ENCODE assay signal across 8 cellular contexts in genomic region chr2:231393149-231394131, GRCh38. TPM values are rescaled to one million over a fixed set of nuclear protein-coding genes. Genes with fewer than 3 reads are reported as not detected.
A peak's percentile ranks its signal among the peaks of the same experiment; 100 is the strongest.
DNase-seq lines count a peak whose midpoint lies in the region; ATAC-seq and TF ChIP-seq lines count a peak whose summit lies in the region.

No MANE protein-coding gene starts in this region.

- H3K9me3 Mint-ChIP-seq in HFFc6 (no peaks in the 10 kb centered on the region), WTC11 (no peaks in the 10 kb centered on the region)

- H3K79me1 ChIP-seq in mesendoderm (ENCODE audit: low read length), result peaks cover 3% of the 10 kb centered on the region

- no peak overlapping the region for H4K5ac ChIP-seq in mesendoderm (ENCODE audit: low read length)

- H3K36me3 ChIP-seq in mesendoderm (ENCODE audit: control insufficient read depth, insufficient read depth, low read length), result peaks cover 4% of the 10 kb centered on the region

- no peak overlapping the region for H3K4me2 ChIP-seq in mesendoderm (ENCODE audit: low read length)

- H3K4me3 Mint-ChIP-seq in HFFc6 (no peak overlapping the region), WTC11 (no peak overlapping the region)

- CTCF ChIA-PET in WTC11 (lab: Charles Lee), result interaction anchor here (0.7 to 3.8 kb wide), 29 partner anchors 10 to 406 kb away, joined by 3 to 35 read pairs (median 4); partner anchors contain the start of gene NCL

- H2BK15ac ChIP-seq in mesendoderm (replicated peaks; ENCODE audit: low read depth), result no peak overlapping the region

- peaks cover 8% of the 10 kb centered on the region for H3K4me1 ChIP-seq in mesendoderm (ENCODE audit: control insufficient read depth, low read depth, low read length)

- H3K27me3 ChIP-seq in mesendoderm (ENCODE audit: insufficient read depth, low read length, poor library complexity), result no peaks in the 10 kb centered on the region

- H3K23ac ChIP-seq in mesendoderm (ENCODE audit: low read length), result no peak overlapping the region

- H3K4me3 ChIP-seq in mesendoderm (ENCODE audit: low read length), result no peak overlapping the region

- ATAC-seq in WTC11, result peak; percentile 59

- peaks cover 26% of the 10 kb centered on the region for H3K79me2 ChIP-seq in mesendoderm (ENCODE audit: control insufficient read depth, insufficient read depth, low read length)

- H3K36me3 Mint-ChIP-seq in HFFc6 (ENCODE audit: low read depth) (no peaks in the 10 kb centered on the region), WTC11 (peaks cover 12% of the 10 kb centered on the region)

- no peak overlapping the region for H3K18ac ChIP-seq in mesendoderm (ENCODE audit: low read length)

- H4K8ac ChIP-seq in mesendoderm (ENCODE audit: low read depth, low read length), result no peak overlapping the region

- no peak overlapping the region for H3K27ac Mint-ChIP-seq in HFFc6
- peak overlapping the region; percentile 79 for H3K27ac Mint-ChIP-seq in WTC11

- H3K56ac ChIP-seq in mesendoderm (ENCODE audit: low read length), result peak overlapping the region; percentile 67

- POLR2A ChIA-PET in WTC11 (lab: Charles Lee), result no interaction called here

- peak; percentile 50 for TF ChIP-seq CTCF in HFFc6 (IDR thresholded peaks at IDR 0.05)
- TF ChIP-seq CTCF in WTC11 (IDR thresholded peaks at IDR 0.05), result no peak

- peak overlapping the region; percentile 83 for H2AK5ac ChIP-seq in mesendoderm (ENCODE audit: low read length)

- H3K4me1 Mint-ChIP-seq in HFFc6 (ENCODE audit: low read depth) (peaks cover under 1% of the 10 kb centered on the region; the same call in 1 of the 2 replicates), WTC11 (peaks cover 64% of the 10 kb centered on the region)

- no peak overlapping the region for H3K4ac ChIP-seq in mesendoderm (ENCODE audit: low read depth, low read length)

- H2BK5ac ChIP-seq in mesendoderm (ENCODE audit: low read length), result no peak overlapping the region

- no CpG with 5 or more reads among the region's 17 CpGs for WGBS in mesendoderm (ENCODE audit: extremely low coverage, insufficient coverage, low lambda C conversion rate)

- DNase-seq in NCI-H82 (lab: John Stamatoyannopoulos, UW), result peak; percentile 40
- DNase-seq in NCI-H82 treated with DMSO at 0.1 percent for 48 hours (lab: John Stamatoyannopoulos, UW; ENCODE audit: unreplicated experiment), result no peak
- no peak for DNase-seq in HFFc6
- DNase-seq in WTC11 (ENCODE audit: low spot score), result peak; percentile 72
- peak; percentile 74 for DNase-seq in mesendoderm
- no peak for DNase-seq in medulla oblongata (ENCODE audit: extremely low spot score)
- no peak for DNase-seq in NCI-H2196 (lab: John Stamatoyannopoulos, UW; ENCODE audit: unreplicated experiment)
- DNase-seq in OCI-M1 (lab: John Stamatoyannopoulos, UW), result no peak

- H3K9ac ChIP-seq in mesendoderm (ENCODE audit: low read length), result peak overlapping the region; percentile 29

- no peak overlapping the region for H2BK120ac ChIP-seq in mesendoderm (ENCODE audit: low read depth, low read length)

- no peak overlapping the region for H3K27ac ChIP-seq in mesendoderm (ENCODE audit: low read depth, low read length)

- H3K27me3 Mint-ChIP-seq in HFFc6 (ENCODE audit: insufficient read depth) (peaks cover 16% of the 10 kb centered on the region), WTC11 (ENCODE audit: low read depth) (no peaks in the 10 kb centered on the region)

TF ChIP-seq in WTC11, 78 proteins besides CTCF, POLR2A, EP300 and RAD21:
- TF ChIP-seq USF2 (CRISPR knock-in tag; IDR thresholded peaks at IDR 0.05), result 0 out of 2 replicates have a peak, but pooled peaks have one; percentile 3
- 0 out of 2 replicates have a peak, but pooled peaks have one; percentile 48 for TF ChIP-seq FOXK1 (CRISPR knock-in tag; IDR thresholded peaks at IDR 0.05)
- 0 out of 2 replicates have a peak, but pooled peaks have one; percentile 72 for TF ChIP-seq ETV6 (CRISPR knock-in tag; IDR thresholded peaks at IDR 0.05)
- TF ChIP-seq MAX (CRISPR knock-in tag; IDR thresholded peaks at IDR 0.05), result no peak; the same call in 1 of the 2 replicates
- TF ChIP-seq FOXP1 (CRISPR knock-in tag; IDR thresholded peaks at IDR 0.05; ENCODE audit: borderline replicate concordance), result 0 out of 2 replicates have a peak, but pooled peaks have one; percentile 11
- TF ChIP-seq RELA (CRISPR knock-in tag; IDR thresholded peaks at IDR 0.05; ENCODE audit: borderline replicate concordance), result no peak
- 0 out of 2 replicates have a peak, but pooled peaks have one; percentile 42 for TF ChIP-seq ESRRA (CRISPR knock-in tag; IDR thresholded peaks at IDR 0.05; ENCODE audit: borderline replicate concordance)
- TF ChIP-seq ZNF121 (CRISPR knock-in tag; IDR thresholded peaks at IDR 0.05), result peak; percentile 31; the same call in 1 of the 2 replicates

RNA-seq across cellular contexts. Expression of gene B3GNT7, which starts 2.1 kb away (rescaled TPM):
- total RNA-seq in HFFc6 (2021; fragmentation: NEBNext Ultra II Directional; extraction: Animal tissue kit (Norgen Biotek cat#: 25700)), result under 1 TPM in 5 of 6 experiments, not detected in 1; 0.09 to 0.15 (median 0.11) TPM
- total RNA-seq in WTC11 (2021), result 151 to 197 TPM (median 194 TPM) in 3 replicates
- 121 TPM for polyA plus RNA-seq in mesendoderm (2013, experiment 1 of 2)
- polyA plus RNA-seq in mesendoderm (2013, experiment 2 of 2), result 118 TPM

Comparison
In these comparisons a context has a peak if more than half of its experiments do, and no peak if none do; other contexts are left out.
1. DNase-seq: peak in NCI-H82 (single experiment), WTC11 (single experiment) and mesendoderm (single experiment); none in NCI-H82 treated with DMSO at 0.1 percent for 48 hours (single experiment), HFFc6 (single experiment), medulla oblongata (single experiment), NCI-H2196 (single experiment) and OCI-M1 (single experiment).
2. RNA of gene B3GNT7, which starts 2.1 kb away (total RNA-seq): 151 to 197 TPM in WTC11; 0.09 to 0.15 TPM in HFFc6; every median in the first group is over 100 times any median in the second.